12 cellular contexts compared by ENCODE assay signal in the genomic region with DNA sequence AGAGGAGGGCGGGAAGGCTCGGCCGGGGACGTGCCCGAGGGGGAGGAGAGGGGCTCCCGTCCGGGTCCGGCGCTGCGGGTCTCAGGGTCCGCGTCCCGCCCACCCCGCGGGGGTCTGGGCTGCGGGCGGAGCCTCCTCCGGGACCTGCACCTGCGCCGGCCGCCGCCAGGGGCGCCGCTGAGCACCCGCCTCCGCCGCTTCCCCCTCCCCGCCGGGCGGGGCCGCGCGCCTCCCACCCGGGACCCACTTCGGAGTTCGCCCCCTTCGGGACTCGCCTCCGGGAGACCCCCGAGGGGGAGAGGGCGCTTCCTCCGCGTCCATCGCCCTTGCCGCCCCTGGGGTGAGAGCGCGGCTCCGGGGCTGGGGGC. TPM values are rescaled to one million over a fixed set of nuclear protein-coding genes. Genes with fewer than 3 reads are reported as not detected.
A peak's percentile ranks its signal among the peaks of the same experiment; 100 is the strongest.
DNase-seq lines count a peak whose midpoint lies in the region; ATAC-seq, FAIRE-seq and TF ChIP-seq lines count a peak whose summit lies in the region.
"Not testable (repeated sequence)": the region's sequence is repeated elsewhere in the genome, so short reads cannot be mapped to it uniquely, and the experiment has no call there.
"Had no signal": no experiment of that assay in that cellular context is flagged by ENCODE, and none has a peak within 500 bp of the region (broad histone marks: within the 10 kb centered on the region; RNA-seq: fewer than 3 reads in every experiment).

No MANE protein-coding gene starts in this region.

- not testable (repeated sequence) for H3K27ac ChIP-seq in OCI-LY3 (ENCODE audit: low read length); K562 (ENCODE audit: extremely low read depth, low read depth, low read length); psoas muscle
- peak overlapping the region; percentile 96 to 98 for H3K27ac ChIP-seq in right atrium auricular region
- H3K27ac ChIP-seq in uterus = peak overlapping the region; percentile 91 to 99

- not testable (repeated sequence) for FAIRE-seq in K562 (lab: Jason Lieb, UNC)

- not testable (repeated sequence) for DNase-seq in K562 (ENCODE audit: extremely low read depth in 1 of 4, low spot score in 3 of 4); right atrium auricular region (ENCODE audit: low spot score); psoas muscle; uterus

- not testable (repeated sequence) for TF ChIP-seq CTCF in OCI-LY3 (IDR thresholded peaks at IDR 0.05; ENCODE audit: low read depth, low read length); K562 (IDR thresholded peaks at IDR 0.05 in 2 of 3, conservative IDR thresholded peaks at IDR 0.05 in 1 of 3; ENCODE audit: insufficient read depth in 2 of 3, low read depth in 1 of 3, low read length in 3 of 3); right atrium auricular region (IDR thresholded peaks at IDR 0.05); psoas muscle (IDR thresholded peaks at IDR 0.05); uterus (IDR thresholded peaks at IDR 0.05)

- intact Hi-C loops in K562 (cut with micrococcal nuclease); psoas muscle (cut with DNase I); uterus (cut with DNase I; ENCODE audit: low total_unique reads): not testable (repeated sequence)

- H3K4me2 ChIP-seq in OCI-LY3 (ENCODE audit: low read length) = 0 out of 2 replicates have a peak overlapping the region, but pooled peaks have one; percentile 32
- not testable (repeated sequence) for H3K4me2 ChIP-seq in K562 (ENCODE audit: insufficient read depth, low read length)

- not testable (repeated sequence) for H3K36me3 ChIP-seq in OCI-LY3 (replicated peaks; ENCODE audit: low read depth, low read length); right atrium auricular region; psoas muscle (ENCODE audit: insufficient read depth in 1 of 2, low read depth in 1 of 2); uterus
- peaks cover 29% of the 10 kb centered on the region; the same call in 1 of the 3 replicates for H3K36me3 ChIP-seq in K562 (ENCODE audit: control insufficient read depth, insufficient read depth, low read length)

- no CpG with 5 or more reads among the region's 48 CpGs for WGBS in K562 (ENCODE audit: insufficient coverage, low coverage, missing lambda C conversion rate)
- no CpG with 5 or more reads among the region's 48 CpGs for WGBS in psoas muscle, 3 donors

- H3K9me1 ChIP-seq in K562 (ENCODE audit: control insufficient read depth, insufficient read depth, low read length) = not testable (repeated sequence)

- not testable (repeated sequence) for H3K9me3 ChIP-seq in OCI-LY3 (ENCODE audit: insufficient read depth, low read length); K562 (replicated peaks; ENCODE audit: control insufficient read depth, insufficient read depth, low read depth, low read length); right atrium auricular region; psoas muscle; uterus

- not testable (repeated sequence) for H4K20me1 ChIP-seq in OCI-LY3 (ENCODE audit: insufficient read depth, low read length); K562 (replicated peaks; ENCODE audit: control insufficient read depth, insufficient read depth, low read length)

- not testable (repeated sequence) for TF ChIP-seq EP300 in K562 (IDR thresholded peaks at IDR 0.05; ENCODE audit: low read length)

- H2AFZ ChIP-seq in OCI-LY3 (ENCODE audit: low read depth, low read length); K562 (ENCODE audit: low read depth, low read length): not testable (repeated sequence)

- H3K4me3 ChIP-seq in OCI-LY3 (ENCODE audit: low read length) (peak overlapping the region; percentile 47; the same call in 1 of the 2 replicates), K562 (peak overlapping the region; percentile 27; the same call in 1 of the 2 replicates), right atrium auricular region (peak overlapping the region in 1 of 2 donors; percentile 37), psoas muscle (peak overlapping the region; percentile 67)
- H3K4me3 ChIP-seq in uterus = not testable (repeated sequence)

- CTCF ChIA-PET in K562 (lab: Yijun Ruan, JAX; ENCODE audit: low intra/inter-chr PET ratio) = not testable (repeated sequence)

- not testable (repeated sequence) for TF ChIP-seq POLR2A in K562 (conservative IDR thresholded peaks at IDR 0.05); uterus (IDR thresholded peaks at IDR 0.05)

- H3K4me1 ChIP-seq in OCI-LY3 (ENCODE audit: low read length); psoas muscle; uterus: not testable (repeated sequence)
- H3K4me1 ChIP-seq in K562 (replicated peaks in 1 of 2; ENCODE audit: control insufficient read depth in 2 of 2, insufficient read depth in 2 of 2, low read length in 2 of 2) = peaks cover 12 to 45% of the 10 kb centered on the region in 2 experiments
- peaks cover 0 to 31% of the 10 kb centered on the region in 2 donors for H3K4me1 ChIP-seq in right atrium auricular region

- ATAC-seq in GM18511 (IDR thresholded peaks at IDR 0.05; ENCODE audit: unreplicated experiment) = peak; percentile 47
- peak; percentile 43 for ATAC-seq in GM21825 (IDR thresholded peaks at IDR 0.05; ENCODE audit: unreplicated experiment)
- ATAC-seq in HG03045 (IDR thresholded peaks at IDR 0.05; ENCODE audit: unreplicated experiment) = peak; percentile 52
- ATAC-seq in K562 = peak; percentile 50
- ATAC-seq in psoas muscle = peak; percentile 51 to 72 (median 70)

- not testable (repeated sequence) for H3K27me3 ChIP-seq in OCI-LY3 (ENCODE audit: low read depth, low read length); K562 (ENCODE audit: control insufficient read depth in 2 of 2, insufficient read depth in 2 of 2, low read length in 2 of 2); right atrium auricular region; uterus
- H3K27me3 ChIP-seq in psoas muscle (ENCODE audit: insufficient read depth in 3 of 3, low read length in 2 of 3) = peaks cover 0 to 32% (median 7%) of the 10 kb centered on the region in 3 donors

- H3K9ac ChIP-seq in OCI-LY3 (ENCODE audit: low read length); K562 (ENCODE audit: insufficient read depth in 1 of 2, low read depth in 2 of 2, low read length in 2 of 2): not testable (repeated sequence)

- POLR2A ChIA-PET in K562 (lab: Yijun Ruan, JAX) = interaction anchor here (0.9 to 2.0 kb wide), 2 partner anchors 9 to 12 kb away, joined by 6 to 10 read pairs; no protein-coding TSS in a partner anchor

- not testable (repeated sequence) for H3K79me2 ChIP-seq in OCI-LY3 (ENCODE audit: low read length)
- H3K79me2 ChIP-seq in K562 (ENCODE audit: control insufficient read depth, insufficient read depth, low read length) = peaks cover 65% of the 10 kb centered on the region

- not testable (repeated sequence) for TF ChIP-seq RAD21 in K562 (CRISPR knock-in tag; conservative IDR thresholded peaks at IDR 0.05 in 1 of 2, IDR thresholded peaks at IDR 0.05 in 1 of 2)

- in situ Hi-C loops in K562 (cut with MboI) = not testable (repeated sequence)

- not testable (repeated sequence) for BruUV-seq in K562 (replicated peaks; lab: Mats Ljungman, UMichigan)

RNA-seq across cellular contexts. Expression of gene IFITM3, which starts 2.3 kb away (rescaled TPM):
- 6.0 and 26.3 TPM in 2 replicates for total RNA-seq in K562 (2011; cell fraction: chromatin; rRNA removed; ENCODE audit: low replicate concordance)
- 38.8 and 53.5 TPM in 2 replicates for total RNA-seq in K562 (2011; cell fraction: nucleolus; rRNA removed)
- total RNA-seq in K562 (2011; cell fraction: nucleoplasm; rRNA removed) = 31.1 and 36.4 TPM in 2 replicates
- total RNA-seq in K562 (2014; rRNA removed) = 49.6 and 70.6 TPM in 2 replicates
- total RNA-seq in K562 (2014; rRNA removed; fragmentation: Illumina TruSeq; extraction: Trizol) = 41.0 and 51.5 TPM in 2 replicates
- total RNA-seq in K562 (2015; rRNA removed; fragmentation: Illumina TruSeq; extraction: Trizol) = 155 and 161 TPM in 2 replicates
- total RNA-seq in K562 (2021) = 163 and 164 TPM in 2 replicates
- 22.7 and 77.6 TPM in 2 replicates for polyA plus RNA-seq in K562 (2011; rRNA removed)
- 128 TPM in 2 replicates for polyA plus RNA-seq in K562 (2011; cell fraction: cytosol; rRNA removed)
- 28.0 and 34.2 TPM in 2 replicates for polyA plus RNA-seq in K562 (2011; cell fraction: nucleus; rRNA removed)
- 478 and 481 TPM in 2 replicates for polyA plus RNA-seq in K562 (2012)
- 242 and 297 TPM in 2 replicates for polyA plus RNA-seq in K562 (2014; fragmentation: Illumina TruSeq; extraction: Trizol)
- polyA plus RNA-seq in K562 (2014; fragmentation: Nextera tagmentation; extraction: Ambion mirVana) = 100 to 1,000 TPM; 452 to 461 TPM
- 77.7 and 150 TPM in 2 replicates for polyA plus RNA-seq in K562 (2014; rRNA removed)
- 19.8 and 26.3 TPM in 2 replicates for polyA minus RNA-seq in K562 (2011; rRNA and poly(A)+ RNA removed)
- polyA minus RNA-seq in K562 (2011; cell fraction: cytosol; rRNA and poly(A)+ RNA removed) = 49.6 and 95.7 TPM in 2 replicates
- 6.9 and 19.4 TPM in 2 replicates for polyA minus RNA-seq in K562 (2011; cell fraction: nucleus; rRNA and poly(A)+ RNA removed)
- total RNA-seq in right atrium auricular region = 100 to 1,000 TPM; 156 to 372 TPM
- 100 to 1,000 TPM; 136 to 234 (median 202) TPM for total RNA-seq in psoas muscle
- polyA plus RNA-seq in psoas muscle = 100 to 1,000 TPM; 186 to 557 (median 260) TPM
- total RNA-seq in uterus = 1,000 to 10,000 TPM in 1 of 4 donors, 100 to 1,000 TPM in 2, 10 to 100 TPM in 1; 22.2 to 1,343 (median 242) TPM
- polyA plus RNA-seq: neural cell had no signal

RNA-seq across cellular contexts. Expression of gene IFITM1, which starts 4.6 kb away (rescaled TPM):
- total RNA-seq in K562 (2011; cell fraction: chromatin; rRNA removed; ENCODE audit: low replicate concordance) = 394 and 929 TPM in 2 replicates
- total RNA-seq in K562 (2011; cell fraction: nucleolus; rRNA removed) = 1,445 and 1,483 TPM in 2 replicates
- total RNA-seq in K562 (2011; cell fraction: nucleoplasm; rRNA removed) = 1,061 and 1,262 TPM in 2 replicates
- 793 and 818 TPM in 2 replicates for total RNA-seq in K562 (2014; rRNA removed)
- total RNA-seq in K562 (2014; rRNA removed; fragmentation: Illumina TruSeq; extraction: Trizol) = 572 and 787 TPM in 2 replicates
- total RNA-seq in K562 (2015; rRNA removed; fragmentation: Illumina TruSeq; extraction: Trizol) = 979 and 985 TPM in 2 replicates
- 691 and 717 TPM in 2 replicates for total RNA-seq in K562 (2021)
- 900 and 1,311 TPM in 2 replicates for polyA plus RNA-seq in K562 (2011; rRNA removed)
- 2,724 and 2,737 TPM in 2 replicates for polyA plus RNA-seq in K562 (2011; cell fraction: cytosol; rRNA removed)
- 780 and 1,049 TPM in 2 replicates for polyA plus RNA-seq in K562 (2011; cell fraction: nucleus; rRNA removed)
- polyA plus RNA-seq in K562 (2012) = 1,084 and 1,212 TPM in 2 replicates
- 1,966 and 1,984 TPM in 2 replicates for polyA plus RNA-seq in K562 (2014; fragmentation: Illumina TruSeq; extraction: Trizol)
- polyA plus RNA-seq in K562 (2014; fragmentation: Nextera tagmentation; extraction: Ambion mirVana) = 1,000 to 10,000 TPM; 4,252 to 5,579 TPM
- polyA plus RNA-seq in K562 (2014; rRNA removed) = 974 and 999 TPM in 2 replicates
- 752 and 801 TPM in 2 replicates for polyA minus RNA-seq in K562 (2011; rRNA and poly(A)+ RNA removed)
- polyA minus RNA-seq in K562 (2011; cell fraction: cytosol; rRNA and poly(A)+ RNA removed) = 577 and 662 TPM in 2 replicates
- 139 and 266 TPM in 2 replicates for polyA minus RNA-seq in K562 (2011; cell fraction: nucleus; rRNA and poly(A)+ RNA removed)
- total RNA-seq in right atrium auricular region = 100 to 1,000 TPM in 1 of 2 donors, 10 to 100 TPM in 1; 82.3 to 241 TPM
- total RNA-seq in psoas muscle = 100 to 1,000 TPM in 1 of 4 donors, 10 to 100 TPM in 3; 44.0 to 105 (median 71.3) TPM
- 100 to 1,000 TPM in 1 of 3 donors, 10 to 100 TPM in 2; 39.7 to 107 (median 69.7) TPM for polyA plus RNA-seq in psoas muscle
- total RNA-seq in uterus = 100 to 1,000 TPM in 2 of 4 donors, 10 to 100 TPM in 2; 13.4 to 672 (median 239) TPM

RNA-seq across cellular contexts. Expression of gene IFITM2, which starts 10.8 kb away (rescaled TPM):
- 6.5 and 20.8 TPM in 2 replicates for total RNA-seq in K562 (2011; cell fraction: chromatin; rRNA removed; ENCODE audit: low replicate concordance)
- total RNA-seq in K562 (2011; cell fraction: nucleolus; rRNA removed) = 47.0 and 138 TPM in 2 replicates
- total RNA-seq in K562 (2011; cell fraction: nucleoplasm; rRNA removed) = 31.5 and 44.9 TPM in 2 replicates
- 52.8 and 187 TPM in 2 replicates for total RNA-seq in K562 (2014; rRNA removed)
- 137 and 145 TPM in 2 replicates for total RNA-seq in K562 (2014; rRNA removed; fragmentation: Illumina TruSeq; extraction: Trizol)
- 290 and 356 TPM in 2 replicates for total RNA-seq in K562 (2015; rRNA removed; fragmentation: Illumina TruSeq; extraction: Trizol)
- total RNA-seq in K562 (2021) = 693 and 698 TPM in 2 replicates
- polyA plus RNA-seq in K562 (2011; rRNA removed) = 205 and 655 TPM in 2 replicates
- polyA plus RNA-seq in K562 (2011; cell fraction: cytosol; rRNA removed) = 600 and 1,150 TPM in 2 replicates
- polyA plus RNA-seq in K562 (2011; cell fraction: nucleus; rRNA removed) = 59.9 and 198 TPM in 2 replicates
- 488 and 506 TPM in 2 replicates for polyA plus RNA-seq in K562 (2012)
- polyA plus RNA-seq in K562 (2014; fragmentation: Illumina TruSeq; extraction: Trizol) = 472 and 547 TPM in 2 replicates
- polyA plus RNA-seq in K562 (2014; fragmentation: Nextera tagmentation; extraction: Ambion mirVana) = 1,000 to 10,000 TPM; 3,629 to 4,872 TPM
- 255 and 328 TPM in 2 replicates for polyA plus RNA-seq in K562 (2014; rRNA removed)
- 69.9 and 190 TPM in 2 replicates for polyA minus RNA-seq in K562 (2011; rRNA and poly(A)+ RNA removed)
- 143 and 401 TPM in 2 replicates for polyA minus RNA-seq in K562 (2011; cell fraction: cytosol; rRNA and poly(A)+ RNA removed)
- 14.8 and 71.3 TPM in 2 replicates for polyA minus RNA-seq in K562 (2011; cell fraction: nucleus; rRNA and poly(A)+ RNA removed)
- 100 to 1,000 TPM; 120 to 296 TPM for total RNA-seq in right atrium auricular region
- 100 to 1,000 TPM; 131 to 161 (median 136) TPM for total RNA-seq in psoas muscle
- 100 to 1,000 TPM; 109 to 371 (median 181) TPM for polyA plus RNA-seq in psoas muscle
- 100 to 1,000 TPM in 3 of 4 donors, 10 to 100 TPM in 1; 27.8 to 926 (median 269) TPM for total RNA-seq in uterus
- polyA plus RNA-seq: neural cell had no signal

RNA-seq across cellular contexts. Expression of gene IFITM5, which starts 19.1 kb away (rescaled TPM):
- total RNA-seq in K562 (2011; cell fraction: chromatin; rRNA removed; ENCODE audit: low replicate concordance) = not detected in 2 replicates
- not detected in 2 replicates for total RNA-seq in K562 (2011; cell fraction: nucleolus; rRNA removed)
- not detected in 2 replicates for total RNA-seq in K562 (2011; cell fraction: nucleoplasm; rRNA removed)
- total RNA-seq in K562 (2014; rRNA removed) = not detected in 2 replicates
- not detected in 2 replicates for total RNA-seq in K562 (2014; rRNA removed; fragmentation: Illumina TruSeq; extraction: Trizol)
- not detected in 2 replicates for total RNA-seq in K562 (2015; rRNA removed; fragmentation: Illumina TruSeq; extraction: Trizol)
- total RNA-seq in K562 (2021) = not detected in 2 replicates
- not detected in 2 replicates for polyA plus RNA-seq in K562 (2011; rRNA removed)
- polyA plus RNA-seq in K562 (2011; cell fraction: cytosol; rRNA removed) = not detected in 2 replicates
- not detected in 2 replicates for polyA plus RNA-seq in K562 (2011; cell fraction: nucleus; rRNA removed)
- not detected in 2 replicates for polyA plus RNA-seq in K562 (2012)
- not detected in 2 replicates for polyA plus RNA-seq in K562 (2014; fragmentation: Illumina TruSeq; extraction: Trizol)
- polyA plus RNA-seq in K562 (2014; fragmentation: Nextera tagmentation; extraction: Ambion mirVana) = not detected
- polyA plus RNA-seq in K562 (2014; rRNA removed) = 0.19 TPM in 1 of 2 replicates, not detected in the other
- polyA minus RNA-seq in K562 (2011; rRNA and poly(A)+ RNA removed) = not detected in 2 replicates
- not detected in 2 replicates for polyA minus RNA-seq in K562 (2011; cell fraction: cytosol; rRNA and poly(A)+ RNA removed)
- polyA minus RNA-seq in K562 (2011; cell fraction: nucleus; rRNA and poly(A)+ RNA removed) = not detected in 2 replicates
- total RNA-seq in right atrium auricular region = not detected
- not detected for total RNA-seq in psoas muscle
- not detected for polyA plus RNA-seq in psoas muscle
- not detected for total RNA-seq in uterus
- total RNA-seq: bronchial epithelial cell, lower leg skin, M059J had no signal
- polyA plus RNA-seq: neural cell had no signal

RNA-seq across cellular contexts. Expression of gene PGGHG, which starts 29.5 kb away (rescaled TPM):
- total RNA-seq in K562 (2011; cell fraction: chromatin; rRNA removed; ENCODE audit: low replicate concordance) = 121 and 331 TPM in 2 replicates
- total RNA-seq in K562 (2011; cell fraction: nucleolus; rRNA removed) = 233 and 250 TPM in 2 replicates
- total RNA-seq in K562 (2011; cell fraction: nucleoplasm; rRNA removed) = 139 and 152 TPM in 2 replicates
- total RNA-seq in K562 (2014; rRNA removed) (25.7 and 34.3 TPM in 2 replicates), K562 (2014; rRNA removed; fragmentation: Illumina TruSeq; extraction: Trizol) (3.3 and 5.1 TPM in 2 replicates), K562 (2015; rRNA removed; fragmentation: Illumina TruSeq; extraction: Trizol) (13.8 and 15.2 TPM in 2 replicates), K562 (2021) (55.9 and 73.1 TPM in 2 replicates), right atrium auricular region (1 to 10 TPM; 4.9 to 9.4 TPM), psoas muscle (1 to 10 TPM; 2.9 to 5.1 (median 3.9) TPM), uterus (10 to 100 TPM in 3 of 4 donors, 1 to 10 TPM in 1; 7.9 to 29.1 (median 14.2) TPM)
- polyA plus RNA-seq in K562 (2011; rRNA removed) (18.1 and 48.0 TPM in 2 replicates), K562 (2014; fragmentation: Illumina TruSeq; extraction: Trizol) (18.3 and 23.2 TPM in 2 replicates), K562 (2014; fragmentation: Nextera tagmentation; extraction: Ambion mirVana) (under 1 TPM; 0.38 to 0.84 TPM), K562 (2014; rRNA removed) (74.2 and 85.1 TPM in 2 replicates), psoas muscle (1 to 10 TPM; 2.7 to 8.6 (median 4.0) TPM)
- polyA plus RNA-seq in K562 (2011; cell fraction: cytosol; rRNA removed) = 11.1 and 18.3 TPM in 2 replicates
- polyA plus RNA-seq in K562 (2011; cell fraction: nucleus; rRNA removed) = 636 and 650 TPM in 2 replicates
- 54.9 and 131 TPM in 2 replicates for polyA plus RNA-seq in K562 (2012)
- 2.3 TPM in 2 replicates for polyA minus RNA-seq in K562 (2011; rRNA and poly(A)+ RNA removed)
- 4.9 and 8.6 TPM in 2 replicates for polyA minus RNA-seq in K562 (2011; cell fraction: cytosol; rRNA and poly(A)+ RNA removed)
- polyA minus RNA-seq in K562 (2011; cell fraction: nucleus; rRNA and poly(A)+ RNA removed) = 43.4 and 50.0 TPM in 2 replicates
